2 cellular contexts compared by ENCODE assay signal in the genomic region with DNA sequence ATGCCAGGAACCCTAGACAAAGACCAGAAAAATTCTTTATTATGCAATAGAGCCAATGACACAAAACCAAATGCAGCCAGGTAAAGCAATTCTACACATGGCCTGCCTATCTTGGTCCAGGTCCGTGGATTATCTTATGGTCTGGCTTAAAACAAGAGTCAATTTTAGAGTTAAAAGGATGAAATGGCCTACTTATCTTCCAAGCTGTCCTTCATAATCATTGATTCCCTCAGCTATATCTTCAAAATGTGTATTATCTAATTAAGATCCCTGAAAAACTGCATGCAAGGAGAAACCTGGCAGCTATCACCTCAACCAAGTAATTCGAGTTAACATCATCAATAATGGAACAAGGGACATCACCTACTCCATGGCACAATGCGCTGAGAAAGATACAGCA.
"Had no signal": no experiment of that assay in that cellular context is flagged by ENCODE, and none has a peak within 500 bp of the region (broad histone marks: within the 10 kb centered on the region; RNA-seq: fewer than 3 reads in every experiment).

No MANE protein-coding gene starts in this region.

- DNase-seq: GDM1, GF-D8 had no signal
